In genomic region chr2:204611017-204611631, GRCh38 we compare ENCODE assay signal across 27 cellular contexts.
"Had no signal": no experiment of that assay in that cellular context is flagged by ENCODE, and none has a peak within 500 bp of the region (broad histone marks: within the 10 kb centered on the region; RNA-seq: fewer than 3 reads in every experiment).

No MANE protein-coding gene starts in this region.

- H3K27me3 ChIP-seq: left lung, upper lobe of right lung had no signal

- DNase-seq: activated B cell treated with CpG ODN at 0.5 μM for 24 hours; activated CD4-positive, alpha-beta T cell treated with anti-CD3 and anti-CD28 coated beads for 4 hours; activated CD4-positive, alpha-beta T cell treated with anti-CD3 and anti-CD28 coated beads, Interleukin-2, amount 50 U/mL, for 48 hours; activated CD8-positive, alpha-beta memory T cell treated with anti-CD3 and anti-CD28 coated beads, Interleukin-2, amount 50 U/mL, for 48 hours; activated naive CD4-positive, alpha-beta T cell treated with Interleukin-2 at 50 U/mL for 16 hours; activated naive CD8-positive, alpha-beta T cell treated with anti-CD3 and anti-CD28 coated beads, Interleukin-2, amount 10 ng/mL, durations not matched to agents 7 days and 5 days; activated T-cell treated with anti-CD3 and anti-CD28 coated beads, Interleukin-2, amount 50 U/mL, for 4 hours; amniotic stem cell; cerebellar nuclear complex; effector CD4-positive, alpha-beta T cell; erythroblast; foreskin melanocyte; glutamatergic neuron; hypothalamus; left lung; natural killer cell; stimulated activated CD4-positive, alpha-beta T cell treated with anti-CD3 and anti-CD28 coated beads, Interleukin-4, amount 100 ng/mL, for 24 hours; stimulated activated naive CD4-positive, alpha-beta T cell treated with Interleukin-2 at 50 U/mL for 16 hours; SW 1271; T-helper 17 cell; upper lobe of right lung had no signal

- H3K27ac Mint-ChIP-seq: activated B cell treated with CpG ODN at 0.5 μM for 24 hours; activated naive CD8-positive, alpha-beta T cell treated with anti-CD3 and anti-CD28 coated beads, Interleukin-2, amount 10 ng/mL, durations not matched to agents 7 days and 5 days; activated T-helper 2 cell treated with anti-CD3 and anti-CD28 coated beads, Interferon-gamma antibody, Interleukin-2, Interleukin-4, amounts not matched to agents 10 μg/mL and 5 μg/mL and 100 μg/mL, durations not matched to agents 14 hours and 24 hours and 36 hours; dendritic cell treated with granulocyte-macrophage colony-stimulating factor and Interleukin-4, amounts not matched to agents 40 ng/mL and 50 ng/mL, for 4 days; natural killer cell; T-helper 17 cell had no signal

- H3K27me3 Mint-ChIP-seq: activated B cell treated with CpG ODN at 0.5 μM for 24 hours; dendritic cell treated with granulocyte-macrophage colony-stimulating factor and Interleukin-4, amounts not matched to agents 40 ng/mL and 50 ng/mL, for 4 days had no signal

- H3K9me3 ChIP-seq: left lung, upper lobe of right lung had no signal

- H3K4me3 ChIP-seq: left lung, SK-N-MC, upper lobe of right lung had no signal

- H3K36me3 ChIP-seq: left lung, upper lobe of right lung had no signal

- H3K4me3 Mint-ChIP-seq: activated B cell treated with CpG ODN at 0.5 μM for 24 hours; activated naive CD8-positive, alpha-beta T cell treated with anti-CD3 and anti-CD28 coated beads, Interleukin-2, amount 10 ng/mL, durations not matched to agents 7 days and 5 days; activated T-cell treated with anti-CD3 and anti-CD28 coated beads, Interleukin-2, amount 50 U/mL, for 4 hours; dendritic cell treated with granulocyte-macrophage colony-stimulating factor and Interleukin-4, amounts not matched to agents 40 ng/mL and 50 ng/mL, for 4 days; natural killer cell; T-helper 17 cell had no signal

- FAIRE-seq: bronchial epithelial cell, endometrium, islet of Langerhans had no signal

- H3K4me1 ChIP-seq: left lung, upper lobe of right lung had no signal

- H3K36me3 Mint-ChIP-seq: activated naive CD8-positive, alpha-beta T cell treated with anti-CD3 and anti-CD28 coated beads, Interleukin-2, amount 10 ng/mL, durations not matched to agents 7 days and 5 days; natural killer cell had no signal

- ATAC-seq: activated T-cell treated with anti-CD3 and anti-CD28 coated beads, Interleukin-2, amount 50 U/mL, for 4 hours; left lung; natural killer cell; T-helper 17 cell; upper lobe of right lung had no signal

- H3K4me1 Mint-ChIP-seq: activated B cell treated with CpG ODN at 0.5 μM for 24 hours; activated naive CD8-positive, alpha-beta T cell treated with anti-CD3 and anti-CD28 coated beads, Interleukin-2, amount 10 ng/mL, durations not matched to agents 7 days and 5 days; natural killer cell had no signal

- H3K27ac ChIP-seq: left lung, SK-N-MC, upper lobe of right lung had no signal

- H3K9me3 Mint-ChIP-seq: activated B cell treated with CpG ODN at 0.5 μM for 24 hours; activated naive CD8-positive, alpha-beta T cell treated with anti-CD3 and anti-CD28 coated beads, Interleukin-2, amount 10 ng/mL, durations not matched to agents 7 days and 5 days; activated T-cell treated with anti-CD3 and anti-CD28 coated beads, Interleukin-2, amount 50 U/mL, for 4 hours; activated T-helper 2 cell treated with anti-CD3 and anti-CD28 coated beads, Interferon-gamma antibody, Interleukin-2, Interleukin-4, amounts not matched to agents 10 μg/mL and 5 μg/mL and 100 μg/mL, durations not matched to agents 14 hours and 24 hours and 36 hours; dendritic cell treated with granulocyte-macrophage colony-stimulating factor and Interleukin-4, amounts not matched to agents 40 ng/mL and 50 ng/mL, for 4 days had no signal
